Comparison of ENCODE assay signal across 9 cellular contexts in genomic region chr5:129125819-129126218, GRCh38. TPM values are rescaled to one million over a fixed set of nuclear protein-coding genes. Genes with fewer than 3 reads are reported as not detected.
DNase-seq lines count a peak whose midpoint lies in the region; ATAC-seq, FAIRE-seq and TF ChIP-seq lines count a peak whose summit lies in the region.
"Had no signal": no experiment of that assay in that cellular context is flagged by ENCODE, and none has a peak within 500 bp of the region (broad histone marks: within the 10 kb centered on the region; RNA-seq: fewer than 3 reads in every experiment).

No MANE protein-coding gene starts in this region.

- H3K9me3 ChIP-seq in kidney (ENCODE audit: control insufficient read depth in 1 of 2, low read length in 2 of 2) = no peaks in the 10 kb centered on the region
- H3K9me3 ChIP-seq: SJSA1 had no signal

- H3K36me3 ChIP-seq in kidney (ENCODE audit: control insufficient read depth in 1 of 2, insufficient read depth in 2 of 2, low read length in 2 of 2) = no peaks in the 10 kb centered on the region
- H3K36me3 ChIP-seq: SJSA1 had no signal

- TF ChIP-seq CTCF in glutamatergic neuron (IDR thresholded peaks at IDR 0.05; ENCODE audit: partially characterized antibody, unreplicated experiment) (no peak), kidney (IDR thresholded peaks at IDR 0.05; ENCODE audit: borderline replicate concordance, extremely low read depth, insufficient read depth) (no peak)

- H3K4me3 ChIP-seq in kidney (ENCODE audit: low read length in 2 of 2) = no peak overlapping the region
- H3K4me3 ChIP-seq: SJSA1 had no signal

- no peak overlapping the region for H3K27ac ChIP-seq in kidney (ENCODE audit: low read depth in 2 of 2, low read length in 2 of 2)
- H3K27ac ChIP-seq: SJSA1 had no signal

- H3K36me3 Mint-ChIP-seq in glutamatergic neuron (ENCODE audit: unreplicated experiment) = no peaks in the 10 kb centered on the region

- no peak for DNase-seq in left lobe of liver (ENCODE audit: low spot score)
- DNase-seq in glutamatergic neuron = no peak
- DNase-seq in SHP77 (lab: John Stamatoyannopoulos, UW) = no peak
- DNase-seq in NCI-H2081 treated with DMSO at 0.1 percent for 48 hours (lab: John Stamatoyannopoulos, UW) = no peak
- DNase-seq in kidney = no peak

- H3K4me3 Mint-ChIP-seq in glutamatergic neuron (ENCODE audit: unreplicated experiment) = no peak overlapping the region

- FAIRE-seq in kidney (lab: Jason Lieb, UNC) = no peak

- H3K9me3 Mint-ChIP-seq in glutamatergic neuron (ENCODE audit: unreplicated experiment) = no peaks in the 10 kb centered on the region

- H3K9ac ChIP-seq in kidney (ENCODE audit: low read length in 2 of 2) = no peak overlapping the region

- peaks cover 4% of the 10 kb centered on the region for H3K27me3 Mint-ChIP-seq in glutamatergic neuron (ENCODE audit: unreplicated experiment)

- intact Hi-C loops in kidney (cut with DNase I) = no loop called here

- no peaks in the 10 kb centered on the region for H3K4me1 ChIP-seq in kidney (ENCODE audit: control insufficient read depth in 1 of 2, insufficient read depth in 1 of 2, low read depth in 1 of 2, low read length in 2 of 2)
- H3K4me1 ChIP-seq: SJSA1 had no signal

- H3K4me1 Mint-ChIP-seq in glutamatergic neuron (ENCODE audit: low read depth, unreplicated experiment) = peaks cover 9% of the 10 kb centered on the region

- ATAC-seq in GM18508 (IDR thresholded peaks at IDR 0.05; ENCODE audit: insufficient read depth, unreplicated experiment) = peak; percentile 69
- ATAC-seq in GM21529 (IDR thresholded peaks at IDR 0.05; ENCODE audit: unreplicated experiment) = peak; percentile 77
- peak; percentile 79 for ATAC-seq in HG03558 (IDR thresholded peaks at IDR 0.05; ENCODE audit: extremely low read depth, unreplicated experiment)
- peak; percentile 10 for ATAC-seq in left lobe of liver

- H3K27ac Mint-ChIP-seq in glutamatergic neuron (ENCODE audit: unreplicated experiment) = no peak overlapping the region

RNA-seq across cellular contexts. Expression of gene ISOC1, which starts 31.3 kb away (rescaled TPM):
- total RNA-seq in left lobe of liver = 37.4 TPM
- 4.8 TPM for total RNA-seq in glutamatergic neuron (ENCODE audit: unreplicated experiment)
- total RNA-seq in kidney = 12.4 TPM
- polyA plus RNA-seq in kidney (ENCODE audit: insufficient read depth, low read depth, low replicate concordance) = 29.3 TPM

Comparison
In these comparisons a context has a peak if more than half of its experiments do, and no peak if none do; other contexts are left out.
1. ATAC-seq: peak in every context shown above with its lines; median percentile 79 in HG03558; 77 in GM21529; 69 in GM18508; 10 in left lobe of liver.